ENCODE assay signal across 32 cellular contexts in the genomic region with DNA sequence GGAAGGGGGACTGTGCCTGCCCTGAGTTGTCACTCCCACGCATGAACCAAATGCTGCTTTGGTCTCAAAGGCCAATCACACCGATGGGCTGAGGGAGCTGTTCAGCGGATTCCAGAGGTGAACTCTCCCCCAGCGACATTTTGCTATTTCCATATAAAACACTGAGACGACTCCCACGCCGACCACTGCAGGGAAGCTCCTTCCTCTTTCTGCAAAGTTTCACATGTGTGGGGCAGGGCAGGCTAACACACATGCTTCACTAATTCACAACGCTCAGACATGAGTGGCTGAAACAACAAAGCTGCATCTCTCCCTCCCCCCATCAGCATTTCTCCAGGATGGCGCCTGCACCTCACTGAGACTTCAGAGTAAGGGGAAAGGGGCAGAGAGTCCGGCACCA. TPM values are rescaled to one million over a fixed set of nuclear protein-coding genes. Genes with fewer than 3 reads are reported as not detected.
"Had no signal": no experiment of that assay in that cellular context is flagged by ENCODE, and none has a peak within 500 bp of the region (broad histone marks: within the 10 kb centered on the region; RNA-seq: fewer than 3 reads in every experiment).

No MANE protein-coding gene starts in this region.

- ATAC-seq: activated CD4-positive, CD25-positive, alpha-beta regulatory T cell treated with anti-CD3 and anti-CD28 coated beads, Interleukin-2, amount 50 U/mL, for 24 hours; body of pancreas; foreskin keratinocyte; heart right ventricle; left lung; lower lobe of right lung; natural killer cell; sciatic nerve had no signal

- H3K27ac ChIP-seq: adrenal gland, body of pancreas, esophagus muscularis mucosa, foreskin keratinocyte, heart right ventricle, left lung, lower lobe of right lung, suprapubic skin, tibial artery, WERI-Rb-1 had no signal

- H3K27me3 ChIP-seq: adrenal gland, body of pancreas, foreskin keratinocyte, heart right ventricle, left lung, suprapubic skin, tibial artery had no signal

- H3K4me1 ChIP-seq: adrenal gland, body of pancreas, esophagus muscularis mucosa, foreskin keratinocyte, heart right ventricle, left lung, lower lobe of right lung, suprapubic skin, tibial artery had no signal

- FAIRE-seq: colon, small intestine had no signal

- DNase-seq: activated CD4-positive, alpha-beta T cell treated with anti-CD3 and anti-CD28 coated beads for 48 hours; activated CD4-positive, alpha-beta T cell treated with anti-CD3 and anti-CD28 coated beads, Interleukin-2, amount 50 U/mL, for 48 hours; activated CD8-positive, alpha-beta memory T cell treated with anti-CD3 and anti-CD28 coated beads for 24 hours; activated effector memory CD4-positive, alpha-beta T cell treated with Interleukin-2 at 50 U/mL for 16 hours; activated naive CD4-positive, alpha-beta T cell treated with Interleukin-2 at 50 U/mL for 16 hours; activated naive CD8-positive, alpha-beta T cell treated with anti-CD3 and anti-CD28 coated beads for 36 hours; adrenal gland; aorta; body of pancreas; dermis blood vessel endothelial cell; effector CD4-positive, alpha-beta T cell; foreskin keratinocyte; heart right ventricle; kidney glomerular epithelial cell; left lung; lower lobe of right lung; mesendoderm; natural killer cell; small intestine; stimulated activated CD4-positive, alpha-beta T cell treated with anti-CD3 and anti-CD28 coated beads, Interleukin-4, amount 100 ng/mL, for 24 hours; stimulated activated naive CD4-positive, alpha-beta T cell; T-helper 1 cell; tibial artery; WERI-Rb-1 had no signal

- H3K9me3 ChIP-seq: adrenal gland, body of pancreas, esophagus muscularis mucosa, left lung, lower lobe of right lung, suprapubic skin had no signal

- H3K4me3 ChIP-seq: adrenal gland, body of pancreas, esophagus muscularis mucosa, heart right ventricle, left lung, lower lobe of right lung, suprapubic skin, tibial artery had no signal

- H3K36me3 ChIP-seq: adrenal gland, esophagus muscularis mucosa, heart right ventricle, left lung, lower lobe of right lung, suprapubic skin, tibial artery, WERI-Rb-1 had no signal

RNA-seq across cellular contexts. Expression of a gene that starts 37.8 kb away (rescaled TPM):
- total RNA-seq: activated naive CD8-positive, alpha-beta T cell treated with anti-CD3 and anti-CD28 coated beads for 36 hours; aorta; dermis blood vessel endothelial cell; foreskin keratinocyte; heart right ventricle; natural killer cell; osteoblast; posterior vena cava; ureter had no signal
- polyA plus RNA-seq: aorta, foreskin keratinocyte, heart right ventricle had no signal
